Comparison of ENCODE assay signal across 12 cellular contexts in genomic region chr3:72042397-72043211, GRCh38.
DNase-seq lines count a peak whose midpoint lies in the region; ATAC-seq and TF ChIP-seq lines count a peak whose summit lies in the region.
"Had no signal": no experiment of that assay in that cellular context is flagged by ENCODE, and none has a peak within 500 bp of the region (broad histone marks: within the 10 kb centered on the region; RNA-seq: fewer than 3 reads in every experiment).

No MANE protein-coding gene starts in this region.

- no peak overlapping the region for H3K4me3 Mint-ChIP-seq in naive thymus-derived CD4-positive, alpha-beta T cell
- H3K4me3 Mint-ChIP-seq: activated T-cell treated with anti-CD3 and anti-CD28 coated beads, Interleukin-2, amount 50 U/mL, for 72 hours had no signal

- no peak for TF ChIP-seq POLR2A in adrenal gland (IDR thresholded peaks at IDR 0.05)

- TF ChIP-seq CTCF in OCI-LY7 (conservative IDR thresholded peaks at IDR 0.05; ENCODE audit: low read length): no peak
- TF ChIP-seq CTCF in fibroblast of mammary gland (conservative IDR thresholded peaks at IDR 0.05; ENCODE audit: control insufficient read depth, insufficient read depth, low read depth, low read length): no peak
- TF ChIP-seq CTCF in adrenal gland (IDR thresholded peaks at IDR 0.05): no peak
- TF ChIP-seq CTCF in coronary artery (IDR thresholded peaks at IDR 0.05): no peak

- peak; percentile 38 for DNase-seq in ELR (ENCODE audit: low read depth)
- no peak for DNase-seq in OCI-LY7 (ENCODE audit: low spot score)
- peak; percentile 88 for DNase-seq in fibroblast of mammary gland (ENCODE audit: low read depth)
- DNase-seq in renal cortical epithelial cell (ENCODE audit: low read depth): peak; percentile 99
- DNase-seq in H7: no peak
- no peak for DNase-seq in adrenal gland
- no peak for DNase-seq in naive thymus-derived CD4-positive, alpha-beta T cell
- DNase-seq in coronary artery (ENCODE audit: low spot score): no peak
- DNase-seq: activated T-cell treated with anti-CD3 and anti-CD28 coated beads, Interleukin-2, amount 50 U/mL, for 72 hours; Calu3; gastrocnemius medialis; Right ventricle myocardium superior had no signal

- H3K79me2 ChIP-seq in OCI-LY7 (ENCODE audit: insufficient read depth, low read depth, low read length): no peaks in the 10 kb centered on the region

- CTCF ChIA-PET in OCI-LY7 (lab: Charles Lee; ENCODE audit: unreplicated experiment): interaction anchor here (0.5 kb wide), 1 partner anchor 19 kb away, joined by 3 read pairs; no protein-coding TSS in a partner anchor
- CTCF ChIA-PET in naive thymus-derived CD4-positive, alpha-beta T cell (lab: Charles Lee): no interaction called here

- intact Hi-C loops in OCI-LY7 (cut with micrococcal nuclease; ENCODE audit: unreplicated experiment) (no loop called here), adrenal gland (cut with DNase I) (no loop called here)
- intact Hi-C loops in naive thymus-derived CD4-positive, alpha-beta T cell (cut with micrococcal nuclease): no loop called here

- no peaks in the 10 kb centered on the region for H4K20me1 ChIP-seq in OCI-LY7 (ENCODE audit: insufficient read depth, low read length)

- H3K9me3 Mint-ChIP-seq in naive thymus-derived CD4-positive, alpha-beta T cell: peaks cover 0 to 5% (median under 1%) of the 10 kb centered on the region in 11 donors

- no peak overlapping the region for H2AFZ ChIP-seq in OCI-LY7 (ENCODE audit: low read length)

- peaks cover 0 to 7% (median 0%) of the 10 kb centered on the region in 7 donors for H3K4me1 Mint-ChIP-seq in naive thymus-derived CD4-positive, alpha-beta T cell

- peaks cover 21% of the 10 kb centered on the region for H3K4me1 ChIP-seq in OCI-LY7 (ENCODE audit: insufficient read depth, low read length, poor library complexity, severe bottlenecking)
- H3K4me1 ChIP-seq in adrenal gland (replicated peaks in 1 of 2): no peaks in the 10 kb centered on the region
- no peaks in the 10 kb centered on the region for H3K4me1 ChIP-seq in naive thymus-derived CD4-positive, alpha-beta T cell (ENCODE audit: control insufficient read depth in 2 of 2, insufficient read depth in 2 of 2, low read length in 2 of 2)
- H3K4me1 ChIP-seq: gastrocnemius medialis had no signal

- no peak overlapping the region for H3K27ac Mint-ChIP-seq in naive thymus-derived CD4-positive, alpha-beta T cell
- H3K27ac Mint-ChIP-seq: activated T-cell treated with anti-CD3 and anti-CD28 coated beads, Interleukin-2, amount 50 U/mL, for 72 hours had no signal

- no peaks in the 10 kb centered on the region for H3K9me2 ChIP-seq in OCI-LY7 (ENCODE audit: insufficient read depth, low read length)

- peaks cover 0 to 28% (median 10%) of the 10 kb centered on the region in 5 donors for H3K27me3 Mint-ChIP-seq in naive thymus-derived CD4-positive, alpha-beta T cell

- H3K9me3 ChIP-seq in OCI-LY7 (ENCODE audit: low read length) (no peaks in the 10 kb centered on the region), adrenal gland (replicated peaks in 1 of 3) (no peaks in the 10 kb centered on the region)
- H3K9me3 ChIP-seq in naive thymus-derived CD4-positive, alpha-beta T cell (ENCODE audit: control insufficient read depth in 2 of 3, low read length in 3 of 3): no peaks in the 10 kb centered on the region
- H3K9me3 ChIP-seq: gastrocnemius medialis had no signal

- BruUV-seq in OCI-LY7 (replicated peaks; lab: Mats Ljungman, UMichigan): no TSS peak

- POLR2A ChIA-PET in OCI-LY7 (lab: Charles Lee): interaction anchor here (0.7 to 1.0 kb wide), 5 partner anchors 15 to 481 kb away, joined by 3 to 9 read pairs (median 3); no protein-coding TSS in a partner anchor
- POLR2A ChIA-PET in naive thymus-derived CD4-positive, alpha-beta T cell (lab: Charles Lee): no interaction called here

- H3K27me3 ChIP-seq in H7 (ENCODE audit: control insufficient read depth, insufficient read depth, low read length) (no peaks in the 10 kb centered on the region), adrenal gland (no peaks in the 10 kb centered on the region)
- H3K27me3 ChIP-seq in naive thymus-derived CD4-positive, alpha-beta T cell (ENCODE audit: control insufficient read depth in 2 of 2, insufficient read depth in 2 of 2, low read length in 2 of 2): no peaks in the 10 kb centered on the region
- H3K27me3 ChIP-seq: gastrocnemius medialis had no signal

- ATAC-seq in naive thymus-derived CD4-positive, alpha-beta T cell: no peak
- ATAC-seq: activated T-cell treated with anti-CD3 and anti-CD28 coated beads, Interleukin-2, amount 50 U/mL, for 72 hours; gastrocnemius medialis had no signal

- H3K4me2 ChIP-seq in OCI-LY7 (ENCODE audit: low read length): 0 out of 2 replicates have a peak overlapping the region, but pooled peaks have one; percentile 15

- H3K27ac ChIP-seq in OCI-LY7 (ENCODE audit: low read depth, low read length, poor library complexity, severe bottlenecking) (no peak overlapping the region), adrenal gland (no peak overlapping the region), coronary artery (no peak overlapping the region)
- H3K27ac ChIP-seq in naive thymus-derived CD4-positive, alpha-beta T cell (ENCODE audit: low read depth, low read length): no peak overlapping the region
- H3K27ac ChIP-seq: gastrocnemius medialis had no signal

- H3K36me3 ChIP-seq in OCI-LY7 (ENCODE audit: insufficient read depth, low read length) (no peaks in the 10 kb centered on the region), H7 (replicated peaks; ENCODE audit: control insufficient read depth, insufficient read depth, low read length) (no peaks in the 10 kb centered on the region), adrenal gland (replicated peaks in 1 of 2) (no peaks in the 10 kb centered on the region)
- no peaks in the 10 kb centered on the region for H3K36me3 ChIP-seq in naive thymus-derived CD4-positive, alpha-beta T cell (ENCODE audit: control insufficient read depth in 2 of 3, insufficient read depth in 3 of 3, low read length in 3 of 3)
- H3K36me3 ChIP-seq: gastrocnemius medialis had no signal

- H3K36me3 Mint-ChIP-seq in naive thymus-derived CD4-positive, alpha-beta T cell: peaks cover 0 to under 1% (median 0%) of the 10 kb centered on the region in 5 donors

- 76 to 89% (median 86%) methylated on average over 7 of the region's 7 CpGs for WGBS in adrenal gland, 4 donors

- H3K4me3 ChIP-seq in OCI-LY7 (ENCODE audit: low read depth, low read length, poor library complexity, severe bottlenecking) (no peak overlapping the region), fibroblast of mammary gland (ENCODE audit: control insufficient read depth, low read depth, low read length) (no peak overlapping the region), H7 (ENCODE audit: insufficient read depth, low read depth, low read length) (no peak overlapping the region), adrenal gland (no peak overlapping the region), coronary artery (no peak overlapping the region)
- no peak overlapping the region for H3K4me3 ChIP-seq in naive thymus-derived CD4-positive, alpha-beta T cell (ENCODE audit: low read length)
- H3K4me3 ChIP-seq: gastrocnemius medialis had no signal

Comparison
In these comparisons a context has a peak if more than half of its experiments do, and no peak if none do; other contexts are left out.
1. DNase-seq: peak in ELR (single experiment), fibroblast of mammary gland (single experiment) and renal cortical epithelial cell (single experiment); none in OCI-LY7 (single experiment), H7 (single experiment), adrenal gland (0 of 7), naive thymus-derived CD4-positive, alpha-beta T cell (0 of 9) and coronary artery (single experiment).